28 cellular contexts compared by ENCODE assay signal in genomic region chr10:64103750-64104149, GRCh38.
DNase-seq lines count a peak whose midpoint lies in the region; ATAC-seq and TF ChIP-seq lines count a peak whose summit lies in the region.
"Had no signal": no experiment of that assay in that cellular context is flagged by ENCODE, and none has a peak within 500 bp of the region (broad histone marks: within the 10 kb centered on the region; RNA-seq: fewer than 3 reads in every experiment).

No MANE protein-coding gene starts in this region.

- TF ChIP-seq CTCF in PC-3 (conservative IDR thresholded peaks at IDR 0.05; ENCODE audit: low read depth, low read length), result no peak
- TF ChIP-seq CTCF in CD4-positive, alpha-beta T cell (IDR thresholded peaks at IDR 0.05), result no peak

- no peak overlapping the region for H3K27ac Mint-ChIP-seq in CD4-positive, alpha-beta T cell
- H3K27ac Mint-ChIP-seq: CD4-positive, alpha-beta memory T cell had no signal

- no peak overlapping the region for H2AFZ ChIP-seq in PC-3 (ENCODE audit: low read length)
- H2AFZ ChIP-seq: GM23248 had no signal

- H3K9me2 ChIP-seq in PC-3 (replicated peaks; ENCODE audit: low read length), result no peaks in the 10 kb centered on the region

- ATAC-seq in PC-3, result peak; percentile 45; the same call in 1 of the 2 replicates
- no peak for ATAC-seq in HG03139 (IDR thresholded peaks at IDR 0.05; ENCODE audit: unreplicated experiment)
- no peak for ATAC-seq in CD4-positive, alpha-beta T cell (ENCODE audit: poor library complexity)
- ATAC-seq: GM12878, K562 had no signal

- no peaks in the 10 kb centered on the region for H3K36me3 ChIP-seq in PC-3 (ENCODE audit: low read depth, low read length)
- H3K36me3 ChIP-seq: BLaER1 treated with 17β-estradiol and CSF1 and Interleukin-3, amounts not matched to agents 10 nM and 100 nM; SJSA1 had no signal

- no peaks in the 10 kb centered on the region for H3K9me3 Mint-ChIP-seq in CD4-positive, alpha-beta T cell

- intact Hi-C loops in PC-3 (cut with micrococcal nuclease), result no loop called here
- intact Hi-C loops in CD4-positive, alpha-beta T cell (cut with DNase I, micrococcal nuclease), result no loop called here

- H3K9ac ChIP-seq in PC-3 (ENCODE audit: low read length), result no peak overlapping the region
- H3K9ac ChIP-seq: BLaER1 treated with 17β-estradiol and CSF1 and Interleukin-3, amounts not matched to agents 10 nM and 100 nM; GM23248 had no signal

- no peak overlapping the region for H3K4me3 Mint-ChIP-seq in CD4-positive, alpha-beta T cell
- H3K4me3 Mint-ChIP-seq: CD4-positive, alpha-beta memory T cell had no signal

- POLR2A ChIA-PET in PC-3 (lab: Charles Lee; ENCODE audit: unreplicated experiment), result no interaction called here
- POLR2A ChIA-PET in CD4-positive, alpha-beta T cell (lab: Charles Lee), result no interaction called here

- no peaks in the 10 kb centered on the region for H3K9me3 ChIP-seq in PC-3 (ENCODE audit: low read length)
- H3K9me3 ChIP-seq in CD4-positive, alpha-beta T cell (ENCODE audit: control insufficient read depth, low read length), result no peaks in the 10 kb centered on the region
- H3K9me3 ChIP-seq: BLaER1 treated with 17β-estradiol and CSF1 and Interleukin-3, amounts not matched to agents 10 nM and 100 nM had no signal

- no peaks in the 10 kb centered on the region for H3K27me3 ChIP-seq in PC-3 (ENCODE audit: low read length)
- no peaks in the 10 kb centered on the region for H3K27me3 ChIP-seq in CD4-positive, alpha-beta T cell (ENCODE audit: control insufficient read depth, insufficient read depth, low read length)
- H3K27me3 ChIP-seq: BLaER1 treated with 17β-estradiol and CSF1 and Interleukin-3, amounts not matched to agents 10 nM and 100 nM; SJSA1 had no signal

- BruUV-seq in PC-3 (replicated peaks; lab: Mats Ljungman, UMichigan), result no TSS peak

- CTCF ChIA-PET in PC-3 (lab: Charles Lee), result no interaction called here
- CTCF ChIA-PET in CD4-positive, alpha-beta T cell (lab: Charles Lee), result interaction anchor here (1.1 to 1.3 kb wide), 2 partner anchors 10 to 81 kb away, joined by 3 read pairs; no protein-coding TSS in a partner anchor

- H3F3A ChIP-seq in PC-3 (ENCODE audit: low read length, unreplicated experiment), result no peaks in the 10 kb centered on the region

- H3K4me1 ChIP-seq in PC-3 (ENCODE audit: insufficient read depth, low read length), result no peaks in the 10 kb centered on the region
- H3K4me1 ChIP-seq: SJSA1 had no signal

- no peaks in the 10 kb centered on the region for H3K36me3 Mint-ChIP-seq in CD4-positive, alpha-beta T cell (ENCODE audit: low read depth)
- H3K36me3 Mint-ChIP-seq: CD4-positive, alpha-beta memory T cell had no signal

- no peaks in the 10 kb centered on the region for H3K27me3 Mint-ChIP-seq in CD4-positive, alpha-beta T cell

- no peaks in the 10 kb centered on the region for H3K4me1 Mint-ChIP-seq in CD4-positive, alpha-beta T cell (ENCODE audit: low read depth)
- H3K4me1 Mint-ChIP-seq: CD4-positive, alpha-beta memory T cell had no signal

- peak; percentile 4 for DNase-seq in NCI-H748 (lab: John Stamatoyannopoulos, UW; ENCODE audit: unreplicated experiment)
- DNase-seq in NCI-H748 treated with DMSO at 0.1 percent for 48 hours (lab: John Stamatoyannopoulos, UW), result no peak
- peak; percentile 56 for DNase-seq in PC-3
- DNase-seq in kidney tubule cell (ENCODE audit: low spot score), result peak; percentile 39
- no peak for DNase-seq in NCI-H774 (lab: John Stamatoyannopoulos, UW)
- no peak for DNase-seq in CD4-positive, alpha-beta T cell
- DNase-seq: CD4-positive, alpha-beta memory T cell; COR-L47; DMS79; EL; GDM1; GM23248; H7; Kasumi-1; NCI-H1105 treated with DMSO at 0.1 percent for 48 hours; NCI-H146; NCI-H2029; NCI-H226; NCI-H510A; NCI-H82; NK-92 treated with Interleukin-12 subunit alpha and Interleukin-12 subunit beta, amount 100 ng/mL, for 24 hours; Right ventricle myocardium superior; RPMI8226 had no signal

- H3K4me2 ChIP-seq in PC-3 (ENCODE audit: low read length), result no peak overlapping the region

- H3K79me2 ChIP-seq in PC-3 (ENCODE audit: low read length), result no peaks in the 10 kb centered on the region

- H3K4me3 ChIP-seq in PC-3 (ENCODE audit: low read length), result no peak overlapping the region
- H3K4me3 ChIP-seq: BLaER1 treated with 17β-estradiol and CSF1 and Interleukin-3, amounts not matched to agents 10 nM and 100 nM; GM12878; GM23248; K562; SJSA1 had no signal

- no peak overlapping the region for H3K27ac ChIP-seq in PC-3 (ENCODE audit: low read length)
- no peak overlapping the region for H3K27ac ChIP-seq in CD4-positive, alpha-beta T cell (ENCODE audit: low read depth, low read length)
- H3K27ac ChIP-seq: BLaER1 treated with 17β-estradiol and CSF1 and Interleukin-3, amounts not matched to agents 10 nM and 100 nM; GM23248; SJSA1 had no signal

- H4K20me1 ChIP-seq in PC-3 (ENCODE audit: low read length), result no peaks in the 10 kb centered on the region
- H4K20me1 ChIP-seq: BLaER1 treated with 17β-estradiol and CSF1 and Interleukin-3, amounts not matched to agents 10 nM and 100 nM had no signal

Comparison
In these comparisons a context has a peak if more than half of its experiments do, and no peak if none do; other contexts are left out.
1. DNase-seq: peak in NCI-H748 (single experiment), PC-3 (single experiment) and kidney tubule cell (single experiment); none in NCI-H748 treated with DMSO at 0.1 percent for 48 hours (single experiment), NCI-H774 (single experiment) and CD4-positive, alpha-beta T cell (0 of 10).